Comparison of ENCODE assay signal across 17 cellular contexts in genomic region chr3:105466072-105466471, GRCh38.
"Had no signal": no experiment of that assay in that cellular context is flagged by ENCODE, and none has a peak within 500 bp of the region (broad histone marks: within the 10 kb centered on the region; RNA-seq: fewer than 3 reads in every experiment).

No MANE protein-coding gene starts in this region.

- H3K4me2 ChIP-seq: neural progenitor cell had no signal

- H3K9ac ChIP-seq: neural progenitor cell had no signal

- H3K27me3 Mint-ChIP-seq: effector memory CD8-positive, alpha-beta T cell had no signal

- DNase-seq: activated CD4-positive, alpha-beta T cell treated with anti-CD3 and anti-CD28 coated beads, Interleukin-2, amount 50 U/mL, for 4 hours; activated naive CD8-positive, alpha-beta T cell treated with anti-CD3 and anti-CD28 coated beads for 36 hours; activated T-cell treated with anti-CD3 and anti-CD28 coated beads for 4 hours; amniotic stem cell; dermis blood vessel endothelial cell; effector memory CD8-positive, alpha-beta T cell; esophagus squamous epithelium; left cardiac atrium; ovary; stimulated activated CD4-positive, alpha-beta T cell treated with anti-CD3 and anti-CD28 coated beads, Interleukin-4, amount 100 ng/mL, for 24 hours; stomach; WERI-Rb-1 had no signal

- H3K4me3 Mint-ChIP-seq: activated naive CD8-positive, alpha-beta T cell treated with anti-CD3 and anti-CD28 coated beads for 36 hours; activated T-helper 1 cell treated with anti-CD3 and anti-CD28 coated beads, Interleukin-12 subunit alpha, Interleukin-12 subunit beta, Interleukin-2, Interleukin-4 antibody, amounts not matched to agents 30 ng/mL and 10 ng/mL and 1 ng/mL, durations not matched to agents 14 hours and 24 hours and 36 hours; effector memory CD8-positive, alpha-beta T cell; neural progenitor cell; stimulated activated effector memory CD8-positive, alpha-beta T cell treated with anti-CD3 and anti-CD28 coated beads, Interleukin-12 subunit alpha, Interleukin-12 subunit beta, amount 100 ng/mL, for 72 hours had no signal

- H3K36me3 Mint-ChIP-seq: activated naive CD8-positive, alpha-beta T cell treated with anti-CD3 and anti-CD28 coated beads for 36 hours; neural progenitor cell; stimulated activated effector memory CD8-positive, alpha-beta T cell treated with anti-CD3 and anti-CD28 coated beads, Interleukin-12 subunit alpha, Interleukin-12 subunit beta, amount 100 ng/mL, for 72 hours had no signal

- H3K27me3 ChIP-seq: cardiac muscle cell, esophagus squamous epithelium, neural progenitor cell, ovary, stomach had no signal

- H3K27ac Mint-ChIP-seq: activated naive CD8-positive, alpha-beta T cell treated with anti-CD3 and anti-CD28 coated beads for 36 hours; activated T-helper 1 cell treated with anti-CD3 and anti-CD28 coated beads, Interleukin-12 subunit alpha, Interleukin-12 subunit beta, Interleukin-2, Interleukin-4 antibody, amounts not matched to agents 30 ng/mL and 10 ng/mL and 1 ng/mL, durations not matched to agents 14 hours and 24 hours and 36 hours; effector memory CD8-positive, alpha-beta T cell; neural progenitor cell; stimulated activated effector memory CD8-positive, alpha-beta T cell treated with anti-CD3 and anti-CD28 coated beads, Interleukin-12 subunit alpha, Interleukin-12 subunit beta, amount 100 ng/mL, for 72 hours had no signal

- H3K4me3 ChIP-seq: cardiac muscle cell, esophagus squamous epithelium, neural progenitor cell, ovary, stomach had no signal

- H2AFZ ChIP-seq: neural progenitor cell had no signal

- H3K4me1 ChIP-seq: esophagus squamous epithelium had no signal

- ATAC-seq: effector memory CD8-positive, alpha-beta T cell; left cardiac atrium; sciatic nerve; stimulated activated effector memory CD8-positive, alpha-beta T cell treated with anti-CD3 and anti-CD28 coated beads, Interleukin-12 subunit alpha, Interleukin-12 subunit beta, amount 100 ng/mL, for 72 hours had no signal

- H3K4me1 Mint-ChIP-seq: activated naive CD8-positive, alpha-beta T cell treated with anti-CD3 and anti-CD28 coated beads for 36 hours; stimulated activated effector memory CD8-positive, alpha-beta T cell treated with anti-CD3 and anti-CD28 coated beads, Interleukin-12 subunit alpha, Interleukin-12 subunit beta, amount 100 ng/mL, for 72 hours had no signal

- H3K9me3 ChIP-seq: esophagus squamous epithelium, ovary, stomach had no signal

- H3K36me3 ChIP-seq: cardiac muscle cell, esophagus squamous epithelium, neural progenitor cell, ovary, stomach, WERI-Rb-1 had no signal

- H3K9me3 Mint-ChIP-seq: activated naive CD8-positive, alpha-beta T cell treated with anti-CD3 and anti-CD28 coated beads for 36 hours; activated T-helper 1 cell treated with anti-CD3 and anti-CD28 coated beads, Interleukin-12 subunit alpha, Interleukin-12 subunit beta, Interleukin-2, Interleukin-4 antibody, amounts not matched to agents 30 ng/mL and 10 ng/mL and 1 ng/mL, durations not matched to agents 14 hours and 24 hours and 36 hours; effector memory CD8-positive, alpha-beta T cell; neural progenitor cell; stimulated activated effector memory CD8-positive, alpha-beta T cell treated with anti-CD3 and anti-CD28 coated beads, Interleukin-12 subunit alpha, Interleukin-12 subunit beta, amount 100 ng/mL, for 72 hours had no signal

- H3K27ac ChIP-seq: cardiac muscle cell, esophagus squamous epithelium, neural progenitor cell, ovary, stomach, WERI-Rb-1 had no signal
